22 cellular contexts compared by ENCODE assay signal in genomic region chr1:25096307-25097150, GRCh38.
DNase-seq lines count a peak whose midpoint lies in the region; ATAC-seq and TF ChIP-seq lines count a peak whose summit lies in the region.
"Had no signal": no experiment of that assay in that cellular context is flagged by ENCODE, and none has a peak within 500 bp of the region (broad histone marks: within the 10 kb centered on the region; RNA-seq: fewer than 3 reads in every experiment).

No MANE protein-coding gene starts in this region.

- intact Hi-C loops in activated CD4-positive, alpha-beta T cell treated with anti-CD3 and anti-CD28 coated beads for 36 hours (cut with DNase I, micrococcal nuclease) = no loop called here
- intact Hi-C loops in natural killer cell (cut with micrococcal nuclease) = no loop called here

- peaks cover 3% of the 10 kb centered on the region for H3K36me3 Mint-ChIP-seq in activated CD4-positive, alpha-beta T cell treated with anti-CD3 and anti-CD28 coated beads for 36 hours (ENCODE audit: low read depth)
- peaks cover 17% of the 10 kb centered on the region for H3K36me3 Mint-ChIP-seq in activated naive CD8-positive, alpha-beta T cell treated with anti-CD3 and anti-CD28 coated beads for 36 hours
- no peaks in the 10 kb centered on the region for H3K36me3 Mint-ChIP-seq in natural killer cell

- POLR2A ChIA-PET in activated CD4-positive, alpha-beta T cell treated with anti-CD3 and anti-CD28 coated beads for 36 hours (lab: Charles Lee) = no interaction called here
- POLR2A ChIA-PET in HEK293 (lab: Yijun Ruan, JAX) = no interaction called here

- no peak for DNase-seq in activated CD4-positive, alpha-beta T cell treated with anti-CD3 and anti-CD28 coated beads for 36 hours
- no peak for DNase-seq in activated CD4-positive, alpha-beta T cell treated with anti-CD3 and anti-CD28 coated beads, Interleukin-2, amount 50 U/mL, for 4 hours
- DNase-seq in activated naive CD8-positive, alpha-beta T cell treated with anti-CD3 and anti-CD28 coated beads for 36 hours = no peak
- DNase-seq in natural killer cell = no peak
- DNase-seq in hippocampal formation (lab: John Stamatoyannopoulos, UW) = no peak
- DNase-seq in HCEC 1CT = no peak
- DNase-seq: activated CD4-positive, CD25-positive, alpha-beta regulatory T cell treated with anti-CD3 and anti-CD28 coated beads, Interleukin-2, amount 50 U/mL, for 72 hours; activated T-cell treated with anti-CD3 and anti-CD28 coated beads, Interleukin-2, amount 50 U/mL, for 4 hours; brain microvascular endothelial cell; dermis blood vessel endothelial cell; glutamatergic neuron; lower lobe of right lung; NCI-H146; NCI-H510A treated with DMSO at 0.1 percent for 48 hours; psoas muscle; SHP77 treated with DMSO at 0.1 percent for 48 hours; stimulated activated naive CD4-positive, alpha-beta T cell; T1000; upper lobe of right lung had no signal

- no peak overlapping the region for H3K4me3 ChIP-seq in HEK293 (ENCODE audit: low read depth, low read length)
- H3K4me3 ChIP-seq: GM12878, lower lobe of right lung, psoas muscle, upper lobe of right lung had no signal

- TF ChIP-seq CTCF in HEK293 (tag by site-specific recombination; IDR thresholded peaks at IDR 0.05) = no peak
- TF ChIP-seq CTCF in natural killer cell (IDR thresholded peaks at IDR 0.05) = no peak

- ATAC-seq in activated CD4-positive, alpha-beta T cell treated with anti-CD3 and anti-CD28 coated beads for 36 hours = peak; percentile 24
- no peak for ATAC-seq in natural killer cell
- no peak for ATAC-seq in GM19351 (IDR thresholded peaks at IDR 0.05; ENCODE audit: unreplicated experiment)
- ATAC-seq: activated T-cell treated with anti-CD3 and anti-CD28 coated beads, Interleukin-2, amount 50 U/mL, for 4 hours; psoas muscle; upper lobe of right lung had no signal

- H3K36me3 ChIP-seq in HEK293 (ENCODE audit: control insufficient read depth in 2 of 2, insufficient read depth in 1 of 2, low read length in 2 of 2) = no peaks in the 10 kb centered on the region
- H3K36me3 ChIP-seq: brain microvascular endothelial cell, lower lobe of right lung, upper lobe of right lung had no signal

- no peak overlapping the region for H3K27ac ChIP-seq in HEK293 (ENCODE audit: extremely low read depth, low read depth, low read length)
- H3K27ac ChIP-seq: brain microvascular endothelial cell, lower lobe of right lung, psoas muscle, upper lobe of right lung had no signal

- H3K4me1 ChIP-seq in HEK293 (ENCODE audit: control insufficient read depth, insufficient read depth, low read length) = no peaks in the 10 kb centered on the region
- H3K4me1 ChIP-seq: lower lobe of right lung, psoas muscle, upper lobe of right lung had no signal

- peak overlapping the region; percentile 8 for H3K27ac Mint-ChIP-seq in activated CD4-positive, alpha-beta T cell treated with anti-CD3 and anti-CD28 coated beads for 36 hours
- H3K27ac Mint-ChIP-seq in activated naive CD8-positive, alpha-beta T cell treated with anti-CD3 and anti-CD28 coated beads for 36 hours = peak overlapping the region; percentile 84
- H3K27ac Mint-ChIP-seq in natural killer cell = peak overlapping the region; percentile 66

- H3K4me1 Mint-ChIP-seq in activated CD4-positive, alpha-beta T cell treated with anti-CD3 and anti-CD28 coated beads for 36 hours = peaks cover 55% of the 10 kb centered on the region
- peaks cover 78% of the 10 kb centered on the region for H3K4me1 Mint-ChIP-seq in activated naive CD8-positive, alpha-beta T cell treated with anti-CD3 and anti-CD28 coated beads for 36 hours
- H3K4me1 Mint-ChIP-seq in natural killer cell = peaks cover 71 to 76% of the 10 kb centered on the region in 2 donors

- H3K9me3 Mint-ChIP-seq in activated CD4-positive, alpha-beta T cell treated with anti-CD3 and anti-CD28 coated beads for 36 hours (ENCODE audit: low read depth) = peaks cover 14% of the 10 kb centered on the region
- H3K9me3 Mint-ChIP-seq in activated naive CD8-positive, alpha-beta T cell treated with anti-CD3 and anti-CD28 coated beads for 36 hours = peaks cover 22% of the 10 kb centered on the region
- no peaks in the 10 kb centered on the region for H3K9me3 Mint-ChIP-seq in natural killer cell
- H3K9me3 Mint-ChIP-seq: activated T-cell treated with anti-CD3 and anti-CD28 coated beads, Interleukin-2, amount 50 U/mL, for 4 hours had no signal

- no peaks in the 10 kb centered on the region for H3K9me3 ChIP-seq in HEK293 (ENCODE audit: control insufficient read depth, insufficient read depth, low read depth, low read length)
- H3K9me3 ChIP-seq: lower lobe of right lung, psoas muscle, upper lobe of right lung had no signal

- H3K4me3 Mint-ChIP-seq in activated CD4-positive, alpha-beta T cell treated with anti-CD3 and anti-CD28 coated beads for 36 hours = no peak overlapping the region
- H3K4me3 Mint-ChIP-seq in activated naive CD8-positive, alpha-beta T cell treated with anti-CD3 and anti-CD28 coated beads for 36 hours = no peak overlapping the region
- peak overlapping the region; percentile 81 for H3K4me3 Mint-ChIP-seq in natural killer cell
- H3K4me3 Mint-ChIP-seq: activated T-cell treated with anti-CD3 and anti-CD28 coated beads, Interleukin-2, amount 50 U/mL, for 4 hours had no signal

- CTCF ChIA-PET in activated CD4-positive, alpha-beta T cell treated with anti-CD3 and anti-CD28 coated beads for 36 hours (lab: Charles Lee) = interaction anchor here (0.7 to 4.5 kb wide), 3 partner anchors 9 to 247 kb away, joined by 3 to 21 read pairs (median 3); no protein-coding TSS in a partner anchor
- CTCF ChIA-PET in HEK293 (lab: Yijun Ruan, JAX) = interaction anchor here (0.9 kb wide), 1 partner anchor 59 kb away, joined by 3 read pairs; no protein-coding TSS in a partner anchor

- no peaks in the 10 kb centered on the region for H3K27me3 Mint-ChIP-seq in activated CD4-positive, alpha-beta T cell treated with anti-CD3 and anti-CD28 coated beads for 36 hours
- no peaks in the 10 kb centered on the region for H3K27me3 Mint-ChIP-seq in activated naive CD8-positive, alpha-beta T cell treated with anti-CD3 and anti-CD28 coated beads for 36 hours
- H3K27me3 Mint-ChIP-seq in natural killer cell (ENCODE audit: low read depth in 2 of 2) = peaks cover 34 to 58% of the 10 kb centered on the region in 2 donors

TF ChIP-seq in HEK293, 187 proteins besides CTCF, POLR2A, EP300 and RAD21:
- TF ChIP-seq SETDB1 (IDR thresholded peaks at IDR 0.05; ENCODE audit: insufficient read length, low read length) = peak; percentile 47
- TF ChIP-seq ZNF791 (tag by site-specific recombination; IDR thresholded peaks at IDR 0.05) = no peak
- TF ChIP-seq, protein P1, sequence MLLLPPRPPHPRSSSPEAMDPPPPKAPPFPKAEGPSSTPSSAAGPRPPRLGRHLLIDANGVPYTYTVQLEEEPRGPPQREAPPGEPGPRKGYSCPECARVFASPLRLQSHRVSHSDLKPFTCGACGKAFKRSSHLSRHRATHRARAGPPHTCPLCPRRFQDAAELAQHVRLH (tag by site-specific recombination; IDR thresholded peaks at IDR 0.05) = no peak
- TF ChIP-seq ZNF138 (tag by site-specific recombination; IDR thresholded peaks at IDR 0.05; ENCODE audit: borderline replicate concordance) = no peak
- no peak for TF ChIP-seq PRDM1 (tag by site-specific recombination; IDR thresholded peaks at IDR 0.05)
- TF ChIP-seq ZNF404 (tag by site-specific recombination; IDR thresholded peaks at IDR 0.05) = no peak
- no peak for TF ChIP-seq OVOL3 (tag by site-specific recombination; IDR thresholded peaks at IDR 0.05)
- no peak for TF ChIP-seq ZNF223 (tag by site-specific recombination; IDR thresholded peaks at IDR 0.05)
- no peak for TF ChIP-seq ZNF133 (tag by site-specific recombination; IDR thresholded peaks at IDR 0.05)

Comparison
In these comparisons a context has a peak if more than half of its experiments do, and no peak if none do; other contexts are left out.
1. H3K27ac Mint-ChIP-seq: peak in every context shown above with its lines; median percentile 84 in activated naive CD8-positive, alpha-beta T cell treated with anti-CD3 and anti-CD28 coated beads for 36 hours; 66 in natural killer cell; 8 in activated CD4-positive, alpha-beta T cell treated with anti-CD3 and anti-CD28 coated beads for 36 hours.